Comparison of ENCODE assay signal across 32 cellular contexts in the genomic region with DNA sequence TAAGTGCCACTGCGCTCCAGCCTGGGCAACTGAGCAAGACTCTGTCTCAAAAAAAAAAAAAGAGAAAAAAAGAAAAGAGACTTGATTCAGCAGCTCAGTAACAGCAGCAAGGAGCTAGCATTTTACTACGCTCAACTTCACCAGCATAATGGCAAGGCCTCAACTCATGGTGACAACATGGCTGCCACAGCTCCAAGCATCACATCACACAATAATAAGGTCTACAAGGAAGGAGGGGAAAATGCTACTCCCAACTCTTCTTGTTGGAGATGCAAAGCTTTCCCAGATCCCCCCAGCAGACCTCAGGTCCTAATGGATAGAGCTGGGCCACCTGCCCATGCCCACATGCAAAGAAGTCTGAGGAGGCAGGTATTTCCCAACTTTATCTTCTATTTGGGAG.
DNase-seq lines count a peak whose midpoint lies in the region; ATAC-seq, FAIRE-seq and TF ChIP-seq lines count a peak whose summit lies in the region.
"Had no signal": no experiment of that assay in that cellular context is flagged by ENCODE, and none has a peak within 500 bp of the region (broad histone marks: within the 10 kb centered on the region; RNA-seq: fewer than 3 reads in every experiment).

No MANE protein-coding gene starts in this region.

- H2AFZ ChIP-seq in K562 (ENCODE audit: low read depth, low read length), result no peak overlapping the region

- 0% methylated on average over 1 of the region's 2 CpGs for WGBS in K562 (ENCODE audit: insufficient coverage, low coverage, missing lambda C conversion rate)

- H3K9me3 ChIP-seq in HEK293 (ENCODE audit: control insufficient read depth, insufficient read depth, low read depth, low read length), result no peaks in the 10 kb centered on the region
- H3K9me3 ChIP-seq in K562 (replicated peaks; ENCODE audit: control insufficient read depth, insufficient read depth, low read depth, low read length), result no peaks in the 10 kb centered on the region
- H3K9me3 ChIP-seq in kidney (ENCODE audit: control insufficient read depth in 1 of 2, low read length in 2 of 2), result no peaks in the 10 kb centered on the region
- H3K9me3 ChIP-seq: A549, BE2C, Caco-2 had no signal

- POLR2A ChIA-PET in HEK293 (lab: Yijun Ruan, JAX) (no interaction called here), K562 (lab: Yijun Ruan, JAX) (no interaction called here)

- TF ChIP-seq POLR2A in K562 (conservative IDR thresholded peaks at IDR 0.05), result no peak

- H3K4me1 ChIP-seq in HEK293 (ENCODE audit: control insufficient read depth, insufficient read depth, low read length) (no peaks in the 10 kb centered on the region), K562 (replicated peaks in 1 of 2; ENCODE audit: control insufficient read depth in 2 of 2, insufficient read depth in 2 of 2, low read length in 2 of 2) (peaks cover 0 to 13% of the 10 kb centered on the region in 2 experiments; a peak in 1 of 5 replicates), kidney (ENCODE audit: control insufficient read depth in 1 of 2, insufficient read depth in 1 of 2, low read depth in 1 of 2, low read length in 2 of 2) (no peaks in the 10 kb centered on the region)
- H3K4me1 ChIP-seq: A549; BE2C; BLaER1; BLaER1 treated with 17β-estradiol and CSF1 and Interleukin-3, amounts not matched to agents 10 nM and 100 nM; Caco-2 had no signal

- H3K9ac ChIP-seq in K562 (ENCODE audit: insufficient read depth in 1 of 2, low read depth in 2 of 2, low read length in 2 of 2) (no peak overlapping the region), kidney (ENCODE audit: low read length in 2 of 2) (no peak overlapping the region)
- H3K9ac ChIP-seq: BLaER1; BLaER1 treated with 17β-estradiol and CSF1 and Interleukin-3, amounts not matched to agents 10 nM and 100 nM had no signal

- no peak for FAIRE-seq in K562 (lab: Jason Lieb, UNC)
- FAIRE-seq in kidney (lab: Jason Lieb, UNC), result no peak
- FAIRE-seq: A204.1, A549, D721Med had no signal

- no peak for TF ChIP-seq CTCF in HEK293 (tag by site-specific recombination; IDR thresholded peaks at IDR 0.05)
- TF ChIP-seq CTCF in K562 (IDR thresholded peaks at IDR 0.05 in 2 of 3, conservative IDR thresholded peaks at IDR 0.05 in 1 of 3; ENCODE audit: insufficient read depth in 2 of 3, low read depth in 1 of 3, low read length in 3 of 3), result no peak
- no peak for TF ChIP-seq CTCF in kidney (IDR thresholded peaks at IDR 0.05; ENCODE audit: borderline replicate concordance, extremely low read depth, insufficient read depth)

- intact Hi-C loops in K562 (cut with micrococcal nuclease) (no loop called here), kidney (cut with DNase I) (no loop called here)

- in situ Hi-C loops in K562 (cut with MboI), result no loop called here

- H3K79me2 ChIP-seq in K562 (ENCODE audit: control insufficient read depth, insufficient read depth, low read length), result no peaks in the 10 kb centered on the region

- no peaks in the 10 kb centered on the region for H3K9me1 ChIP-seq in K562 (ENCODE audit: control insufficient read depth, insufficient read depth, low read length)

- no peak for ATAC-seq in K562
- no peak for ATAC-seq in GM18498 (IDR thresholded peaks at IDR 0.05; ENCODE audit: unreplicated experiment)
- ATAC-seq: A549; CD8-positive, alpha-beta T cell had no signal

- no peak for TF ChIP-seq RAD21 in K562 (CRISPR knock-in tag; conservative IDR thresholded peaks at IDR 0.05 in 1 of 2, IDR thresholded peaks at IDR 0.05 in 1 of 2)

- TF ChIP-seq EP300 in K562 (IDR thresholded peaks at IDR 0.05; ENCODE audit: low read length), result no peak

- BruUV-seq in K562 (replicated peaks; lab: Mats Ljungman, UMichigan), result no TSS peak

- CTCF ChIA-PET in HEK293 (lab: Yijun Ruan, JAX), result interaction anchor here (1.1 kb wide), 1 partner anchor 343 kb away, joined by 3 read pairs; no protein-coding TSS in a partner anchor
- CTCF ChIA-PET in K562 (lab: Yijun Ruan, JAX; ENCODE audit: low intra/inter-chr PET ratio), result no interaction called here

- H3K27ac ChIP-seq in HEK293 (ENCODE audit: extremely low read depth, low read depth, low read length), result no peak overlapping the region
- no peak overlapping the region for H3K27ac ChIP-seq in K562 (ENCODE audit: extremely low read depth, low read depth, low read length)
- H3K27ac ChIP-seq in kidney (ENCODE audit: low read depth in 2 of 2, low read length in 2 of 2), result no peak overlapping the region
- H3K27ac ChIP-seq: 22Rv1; A549; BLaER1; BLaER1 treated with 17β-estradiol and CSF1 and Interleukin-3, amounts not matched to agents 10 nM and 100 nM; C4-2B had no signal

- no peaks in the 10 kb centered on the region for H3K36me3 ChIP-seq in HEK293 (ENCODE audit: control insufficient read depth in 2 of 2, insufficient read depth in 1 of 2, low read length in 2 of 2)
- H3K36me3 ChIP-seq in K562 (ENCODE audit: control insufficient read depth, insufficient read depth, low read length), result no peaks in the 10 kb centered on the region
- H3K36me3 ChIP-seq in kidney (ENCODE audit: control insufficient read depth in 1 of 2, insufficient read depth in 2 of 2, low read length in 2 of 2), result no peaks in the 10 kb centered on the region
- H3K36me3 ChIP-seq: BE2C; BLaER1 treated with 17β-estradiol and CSF1 and Interleukin-3, amounts not matched to agents 10 nM and 100 nM had no signal

- no peak overlapping the region for H3K4me2 ChIP-seq in K562 (ENCODE audit: insufficient read depth, low read length)
- H3K4me2 ChIP-seq: BLaER1; BLaER1 treated with 17β-estradiol and CSF1 and Interleukin-3, amounts not matched to agents 10 nM and 100 nM had no signal

- H3K4me3 ChIP-seq in HEK293 (ENCODE audit: low read depth, low read length) (no peak overlapping the region), K562 (no peak overlapping the region), kidney (ENCODE audit: low read length in 2 of 2) (no peak overlapping the region)
- H3K4me3 ChIP-seq: A549; BLaER1; BLaER1 treated with 17β-estradiol and CSF1 and Interleukin-3, amounts not matched to agents 10 nM and 100 nM had no signal

- DNase-seq in K562 (ENCODE audit: extremely low read depth in 1 of 4, low spot score in 3 of 4), result no peak
- peak; percentile 4 for DNase-seq in kidney
- no peak for DNase-seq in DMS 273 (lab: John Stamatoyannopoulos, UW; ENCODE audit: unreplicated experiment)
- no peak for DNase-seq in COLO668 (lab: John Stamatoyannopoulos, UW; ENCODE audit: unreplicated experiment)
- DNase-seq: 8988T; ACHN; AML-193; BE2C; C1 segment of cervical spinal cord; Caco-2; Calu3; CD4-positive, alpha-beta memory T cell; CD4-positive, alpha-beta T cell; CD4-positive, CD25-positive, alpha-beta regulatory T cell; CD8-positive, alpha-beta memory T cell; CD8-positive, alpha-beta T cell; COR-L47; DMS 273 treated with DMSO at 0.1 percent for 48 hours; DMS153; DMS53; DMS79 treated with DMSO at 0.1 percent for 48 hours; DND-41; EL had no signal

- H4K20me1 ChIP-seq in K562 (replicated peaks; ENCODE audit: control insufficient read depth, insufficient read depth, low read length), result peaks cover 4% of the 10 kb centered on the region; the same call in 1 of the 2 replicates
- H4K20me1 ChIP-seq: BLaER1 had no signal

- H3K27me3 ChIP-seq in K562 (ENCODE audit: control insufficient read depth in 2 of 2, insufficient read depth in 2 of 2, low read length in 2 of 2), result peaks cover 40 to 59% of the 10 kb centered on the region in 2 experiments
- H3K27me3 ChIP-seq: BE2C; BLaER1; BLaER1 treated with 17β-estradiol and CSF1 and Interleukin-3, amounts not matched to agents 10 nM and 100 nM had no signal

TF ChIP-seq in HEK293, 187 proteins besides CTCF, POLR2A, EP300 and RAD21 (continues in another document):
- no peak for TF ChIP-seq ZNF26 (tag by site-specific recombination; IDR thresholded peaks at IDR 0.05)

TF ChIP-seq in K562, 482 proteins besides CTCF, POLR2A, EP300 and RAD21:
- no peak for TF ChIP-seq KDM4B (IDR thresholded peaks at IDR 0.05; ENCODE audit: borderline replicate concordance in 2 of 2, low read depth in 1 of 2)
- TF ChIP-seq RBM25 (IDR thresholded peaks at IDR 0.05; ENCODE audit: low read depth, low read length, severe bottlenecking), result peak; percentile 79
